Comparison of ENCODE assay signal across 1 cellular context in the genomic region with DNA sequence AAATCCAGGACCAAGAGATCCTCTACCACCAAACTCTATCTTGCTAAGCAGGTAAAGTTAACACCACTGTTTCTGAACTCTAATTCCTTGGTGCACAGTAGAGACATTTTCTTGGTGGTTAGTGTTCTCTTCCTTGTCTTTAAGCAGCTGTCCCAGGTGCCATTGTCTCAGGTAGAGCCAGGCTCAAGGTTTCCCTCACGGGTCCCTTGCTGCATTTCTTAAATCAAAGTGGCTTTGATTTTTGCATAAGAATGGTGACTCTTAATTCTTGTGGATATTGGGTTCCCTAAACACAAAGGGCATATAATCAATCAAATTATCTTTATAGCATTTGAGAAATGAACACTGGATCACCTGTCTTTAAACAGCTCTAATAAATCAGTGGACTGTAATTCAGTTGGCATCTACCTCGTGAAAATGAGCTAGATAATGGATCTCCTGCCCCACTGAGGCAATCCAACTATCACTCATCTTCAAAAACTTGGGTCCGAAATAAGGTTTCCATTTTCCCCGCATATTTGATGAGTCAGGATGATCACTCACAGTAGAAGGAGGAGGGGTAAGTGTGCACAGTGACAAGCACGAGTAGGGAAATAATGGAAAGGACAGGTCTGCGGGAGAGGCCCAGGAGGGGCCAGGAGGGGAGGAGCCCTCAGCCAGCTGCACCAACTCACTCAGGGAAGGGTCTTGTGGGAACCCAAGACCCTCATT.
TF ChIP-seq lines count a peak whose summit lies in the region.

No MANE protein-coding gene starts in this region.

TF ChIP-seq in GM23338, 12 proteins besides CTCF, POLR2A, EP300 and RAD21 (continued from another document):
- TF ChIP-seq, protein P1, sequence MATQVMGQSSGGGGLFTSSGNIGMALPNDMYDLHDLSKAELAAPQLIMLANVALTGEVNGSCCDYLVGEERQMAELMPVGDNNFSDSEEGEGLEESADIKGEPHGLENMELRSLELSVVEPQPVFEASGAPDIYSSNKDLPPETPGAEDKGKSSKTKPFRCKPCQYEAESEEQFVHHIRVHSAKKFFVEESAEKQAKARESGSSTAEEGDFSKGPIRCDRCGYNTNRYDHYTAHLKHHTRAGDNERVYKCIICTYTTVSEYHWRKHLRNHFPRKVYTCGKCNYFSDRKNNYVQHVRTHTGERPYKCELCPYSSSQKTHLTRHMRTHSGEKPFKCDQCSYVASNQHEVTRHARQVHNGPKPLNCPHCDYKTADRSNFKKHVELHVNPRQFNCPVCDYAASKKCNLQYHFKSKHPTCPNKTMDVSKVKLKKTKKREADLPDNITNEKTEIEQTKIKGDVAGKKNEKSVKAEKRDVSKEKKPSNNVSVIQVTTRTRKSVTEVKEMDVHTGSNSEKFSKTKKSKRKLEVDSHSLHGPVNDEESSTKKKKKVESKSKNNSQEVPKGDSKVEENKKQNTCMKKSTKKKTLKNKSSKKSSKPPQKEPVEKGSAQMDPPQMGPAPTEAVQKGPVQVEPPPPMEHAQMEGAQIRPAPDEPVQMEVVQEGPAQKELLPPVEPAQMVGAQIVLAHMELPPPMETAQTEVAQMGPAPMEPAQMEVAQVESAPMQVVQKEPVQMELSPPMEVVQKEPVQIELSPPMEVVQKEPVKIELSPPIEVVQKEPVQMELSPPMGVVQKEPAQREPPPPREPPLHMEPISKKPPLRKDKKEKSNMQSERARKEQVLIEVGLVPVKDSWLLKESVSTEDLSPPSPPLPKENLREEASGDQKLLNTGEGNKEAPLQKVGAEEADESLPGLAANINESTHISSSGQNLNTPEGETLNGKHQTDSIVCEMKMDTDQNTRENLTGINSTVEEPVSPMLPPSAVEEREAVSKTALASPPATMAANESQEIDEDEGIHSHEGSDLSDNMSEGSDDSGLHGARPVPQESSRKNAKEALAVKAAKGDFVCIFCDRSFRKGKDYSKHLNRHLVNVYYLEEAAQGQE (IDR thresholded peaks at IDR 0.05; ENCODE audit: unreplicated experiment) = no peak
- TF ChIP-seq ZNF331 (CRISPR knock-in tag; IDR thresholded peaks at IDR 0.05; ENCODE audit: low read depth) (no peak), JUNB (IDR thresholded peaks at IDR 0.05; ENCODE audit: unreplicated experiment) (no peak), ZNF114 (CRISPR knock-in tag; IDR thresholded peaks at IDR 0.05) (no peak), EZH2phosphoT487 (IDR thresholded peaks at IDR 0.05; ENCODE audit: unreplicated experiment) (no peak), STAT1 (IDR thresholded peaks at IDR 0.05; ENCODE audit: unreplicated experiment) (no peak), EZH2 (IDR thresholded peaks at IDR 0.05; ENCODE audit: low read depth, unreplicated experiment) (no peak), NANOG (IDR thresholded peaks at IDR 0.05; ENCODE audit: borderline replicate concordance) (no peak), POLR2AphosphoS5 (IDR thresholded peaks at IDR 0.05; ENCODE audit: low read depth) (no peak)
- TF ChIP-seq, protein P2, sequence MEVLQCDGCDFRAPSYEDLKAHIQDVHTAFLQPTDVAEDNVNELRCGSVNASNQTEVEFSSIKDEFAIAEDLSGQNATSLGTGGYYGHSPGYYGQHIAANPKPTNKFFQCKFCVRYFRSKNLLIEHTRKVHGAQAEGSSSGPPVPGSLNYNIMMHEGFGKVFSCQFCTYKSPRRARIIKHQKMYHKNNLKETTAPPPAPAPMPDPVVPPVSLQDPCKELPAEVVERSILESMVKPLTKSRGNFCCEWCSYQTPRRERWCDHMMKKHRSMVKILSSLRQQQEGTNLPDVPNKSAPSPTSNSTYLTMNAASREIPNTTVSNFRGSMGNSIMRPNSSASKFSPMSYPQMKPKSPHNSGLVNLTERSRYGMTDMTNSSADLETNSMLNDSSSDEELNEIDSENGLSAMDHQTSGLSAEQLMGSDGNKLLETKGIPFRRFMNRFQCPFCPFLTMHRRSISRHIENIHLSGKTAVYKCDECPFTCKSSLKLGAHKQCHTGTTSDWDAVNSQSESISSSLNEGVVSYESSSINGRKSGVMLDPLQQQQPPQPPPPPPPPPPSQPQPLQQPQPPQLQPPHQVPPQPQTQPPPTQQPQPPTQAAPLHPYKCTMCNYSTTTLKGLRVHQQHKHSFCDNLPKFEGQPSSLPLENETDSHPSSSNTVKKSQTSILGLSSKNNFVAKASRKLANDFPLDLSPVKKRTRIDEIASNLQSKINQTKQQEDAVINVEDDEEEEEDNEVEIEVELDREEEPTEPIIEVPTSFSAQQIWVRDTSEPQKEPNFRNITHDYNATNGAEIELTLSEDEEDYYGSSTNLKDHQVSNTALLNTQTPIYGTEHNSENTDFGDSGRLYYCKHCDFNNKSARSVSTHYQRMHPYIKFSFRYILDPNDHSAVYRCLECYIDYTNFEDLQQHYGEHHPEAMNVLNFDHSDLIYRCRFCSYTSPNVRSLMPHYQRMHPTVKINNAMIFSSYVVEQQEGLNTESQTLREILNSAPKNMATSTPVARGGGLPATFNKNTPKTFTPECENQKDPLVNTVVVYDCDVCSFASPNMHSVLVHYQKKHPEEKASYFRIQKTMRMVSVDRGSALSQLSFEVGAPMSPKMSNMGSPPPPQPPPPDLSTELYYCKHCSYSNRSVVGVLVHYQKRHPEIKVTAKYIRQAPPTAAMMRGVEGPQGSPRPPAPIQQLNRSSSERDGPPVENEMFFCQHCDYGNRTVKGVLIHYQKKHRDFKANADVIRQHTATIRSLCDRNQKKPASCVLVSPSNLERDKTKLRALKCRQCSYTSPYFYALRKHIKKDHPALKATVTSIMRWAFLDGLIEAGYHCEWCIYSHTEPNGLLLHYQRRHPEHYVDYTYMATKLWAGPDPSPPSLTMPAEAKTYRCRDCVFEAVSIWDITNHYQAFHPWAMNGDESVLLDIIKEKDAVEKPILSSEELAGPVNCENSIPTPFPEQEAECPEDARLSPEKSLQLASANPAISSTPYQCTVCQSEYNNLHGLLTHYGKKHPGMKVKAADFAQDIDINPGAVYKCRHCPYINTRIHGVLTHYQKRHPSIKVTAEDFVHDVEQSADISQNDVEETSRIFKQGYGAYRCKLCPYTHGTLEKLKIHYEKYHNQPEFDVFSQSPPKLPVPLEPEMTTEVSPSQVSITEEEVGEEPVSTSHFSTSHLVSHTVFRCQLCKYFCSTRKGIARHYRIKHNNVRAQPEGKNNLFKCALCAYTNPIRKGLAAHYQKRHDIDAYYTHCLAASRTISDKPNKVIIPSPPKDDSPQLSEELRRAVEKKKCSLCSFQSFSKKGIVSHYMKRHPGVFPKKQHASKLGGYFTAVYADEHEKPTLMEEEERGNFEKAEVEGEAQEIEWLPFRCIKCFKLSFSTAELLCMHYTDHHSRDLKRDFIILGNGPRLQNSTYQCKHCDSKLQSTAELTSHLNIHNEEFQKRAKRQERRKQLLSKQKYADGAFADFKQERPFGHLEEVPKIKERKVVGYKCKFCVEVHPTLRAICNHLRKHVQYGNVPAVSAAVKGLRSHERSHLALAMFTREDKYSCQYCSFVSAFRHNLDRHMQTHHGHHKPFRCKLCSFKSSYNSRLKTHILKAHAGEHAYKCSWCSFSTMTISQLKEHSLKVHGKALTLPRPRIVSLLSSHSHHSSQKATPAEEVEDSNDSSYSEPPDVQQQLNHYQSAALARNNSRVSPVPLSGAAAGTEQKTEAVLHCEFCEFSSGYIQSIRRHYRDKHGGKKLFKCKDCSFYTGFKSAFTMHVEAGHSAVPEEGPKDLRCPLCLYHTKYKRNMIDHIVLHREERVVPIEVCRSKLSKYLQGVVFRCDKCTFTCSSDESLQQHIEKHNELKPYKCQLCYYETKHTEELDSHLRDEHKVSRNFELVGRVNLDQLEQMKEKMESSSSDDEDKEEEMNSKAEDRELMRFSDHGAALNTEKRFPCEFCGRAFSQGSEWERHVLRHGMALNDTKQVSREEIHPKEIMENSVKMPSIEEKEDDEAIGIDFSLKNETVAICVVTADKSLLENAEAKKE (CRISPR knock-in tag; IDR thresholded peaks at IDR 0.05) = no peak
- TF ChIP-seq, protein P3, sequence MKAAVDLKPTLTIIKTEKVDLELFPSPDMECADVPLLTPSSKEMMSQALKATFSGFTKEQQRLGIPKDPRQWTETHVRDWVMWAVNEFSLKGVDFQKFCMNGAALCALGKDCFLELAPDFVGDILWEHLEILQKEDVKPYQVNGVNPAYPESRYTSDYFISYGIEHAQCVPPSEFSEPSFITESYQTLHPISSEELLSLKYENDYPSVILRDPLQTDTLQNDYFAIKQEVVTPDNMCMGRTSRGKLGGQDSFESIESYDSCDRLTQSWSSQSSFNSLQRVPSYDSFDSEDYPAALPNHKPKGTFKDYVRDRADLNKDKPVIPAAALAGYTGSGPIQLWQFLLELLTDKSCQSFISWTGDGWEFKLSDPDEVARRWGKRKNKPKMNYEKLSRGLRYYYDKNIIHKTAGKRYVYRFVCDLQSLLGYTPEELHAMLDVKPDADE (IDR thresholded peaks at IDR 0.05) = no peak
